9 cellular contexts compared by ENCODE assay signal in genomic region chr3:12681586-12682371, GRCh38. TPM values are rescaled to one million over a fixed set of nuclear protein-coding genes. Genes with fewer than 3 reads are reported as not detected.
DNase-seq lines count a peak whose midpoint lies in the region; ATAC-seq, FAIRE-seq and TF ChIP-seq lines count a peak whose summit lies in the region.
"Had no signal": no experiment of that assay in that cellular context is flagged by ENCODE, and none has a peak within 500 bp of the region (broad histone marks: within the 10 kb centered on the region; RNA-seq: fewer than 3 reads in every experiment).

No MANE protein-coding gene starts in this region.

- no peak; a peak in 1 of 4 replicates for TF ChIP-seq RAD21 in H1 (IDR thresholded peaks at IDR 0.05 in 1 of 2, conservative IDR thresholded peaks at IDR 0.05 in 1 of 2; ENCODE audit: low read depth in 2 of 2, low read length in 2 of 2)

- ATAC-seq in HG03469 (IDR thresholded peaks at IDR 0.05; ENCODE audit: unreplicated experiment), result no peak
- no peak for ATAC-seq in HG02588 (IDR thresholded peaks at IDR 0.05; ENCODE audit: unreplicated experiment)
- ATAC-seq: activated CD8-positive, alpha-beta T cell treated with anti-CD3 and anti-CD28 coated beads, Interleukin-2, amount 10 ng/mL, durations not matched to agents 7 days and 5 days had no signal

- H3K23me2 ChIP-seq in H1 (ENCODE audit: low read depth, low read length), result no peaks in the 10 kb centered on the region

- H3K23ac ChIP-seq in H1 (ENCODE audit: insufficient read length), result no peak overlapping the region

- TF ChIP-seq CTCF in AG09319 (IDR thresholded peaks at IDR 0.05; ENCODE audit: low read depth, low read length), result no peak
- TF ChIP-seq CTCF in H1 (IDR thresholded peaks at IDR 0.05; ENCODE audit: control extremely low read depth in 1 of 3, insufficient read depth in 1 of 3, low read depth in 1 of 3, low read length in 3 of 3), result no peak

- H3K4ac ChIP-seq in H1 (replicated peaks; ENCODE audit: insufficient read length, low read depth, low read length), result no peak overlapping the region

- no peak overlapping the region for H4K5ac ChIP-seq in H1 (ENCODE audit: insufficient read length, low read depth, low read length)

- H4K20me1 ChIP-seq in H1 (replicated peaks in 1 of 2; ENCODE audit: control insufficient read depth in 1 of 2, insufficient read depth in 2 of 2, low read length in 2 of 2), result no peaks in the 10 kb centered on the region

- H3K79me1 ChIP-seq in H1 (ENCODE audit: low read depth, low read length), result no peaks in the 10 kb centered on the region

- no peak overlapping the region for H2AK5ac ChIP-seq in H1 (ENCODE audit: low read depth, low read length)

- H3K36me3 ChIP-seq in H1 (ENCODE audit: control insufficient read depth in 2 of 4, insufficient read depth in 4 of 4, low read length in 3 of 4) (no peaks in the 10 kb centered on the region), muscle layer of duodenum (ENCODE audit: control insufficient read depth in 1 of 2, insufficient read depth in 2 of 2, low read length in 2 of 2) (no peaks in the 10 kb centered on the region)

- no peak for TF ChIP-seq EP300 in H1 (IDR thresholded peaks at IDR 0.05; ENCODE audit: borderline replicate concordance in 1 of 2, low read depth in 2 of 2, low read length in 2 of 2)

- H3K14ac ChIP-seq in H1 (ENCODE audit: insufficient read length), result no peak overlapping the region

- H3K9me3 ChIP-seq in H1 (ENCODE audit: insufficient read depth in 2 of 2, low read depth in 1 of 2, low read length in 1 of 2), result no peaks in the 10 kb centered on the region; a peak in 1 of 4 replicates
- H3K9me3 ChIP-seq in muscle layer of duodenum (ENCODE audit: control insufficient read depth in 1 of 2, low read length in 2 of 2), result no peaks in the 10 kb centered on the region

- CTCF ChIA-PET in H1 (lab: Charles Lee; ENCODE audit: partially characterized antibody), result interaction anchor here (0.7 to 1.7 kb wide), 5 partner anchors 11 to 187 kb away, joined by 3 to 5 read pairs (median 3); no protein-coding TSS in a partner anchor

- no peaks in the 10 kb centered on the region for H3K27me3 ChIP-seq in H1 (replicated peaks in 1 of 4; ENCODE audit: control insufficient read depth in 3 of 4, extremely low read depth in 1 of 4, insufficient read depth in 3 of 4, low read length in 3 of 4)
- no peaks in the 10 kb centered on the region for H3K27me3 ChIP-seq in muscle layer of duodenum (ENCODE audit: low read depth, low read length)

- no peak overlapping the region for H3K9ac ChIP-seq in H1 (replicated peaks in 1 of 4; ENCODE audit: extremely low read depth in 1 of 4, low read depth in 3 of 4, low read length in 3 of 4)

- no peak overlapping the region for H2BK15ac ChIP-seq in H1 (ENCODE audit: low read length)

- no peak overlapping the region for H3K18ac ChIP-seq in H1 (ENCODE audit: extremely low read depth, low read length)

- no peak overlapping the region for H2BK5ac ChIP-seq in H1 (ENCODE audit: low read depth, low read length)

- H2AFZ ChIP-seq in H1 (ENCODE audit: low read length), result peak overlapping the region; percentile 3; the same call in 1 of the 2 replicates

- no peak overlapping the region for H4K91ac ChIP-seq in H1 (replicated peaks; ENCODE audit: insufficient read length, low read length)

- H3K27ac ChIP-seq in H1 (ENCODE audit: low read depth, low read length), result no peak overlapping the region
- peak overlapping the region; percentile 11 for H3K27ac ChIP-seq in muscle layer of duodenum (ENCODE audit: low read length)

- no peak overlapping the region for H3K4me3 ChIP-seq in H1 (ENCODE audit: extremely low read depth in 1 of 4, insufficient read depth in 2 of 4, low read depth in 3 of 4, low read length in 4 of 4)
- H3K4me3 ChIP-seq in muscle layer of duodenum (ENCODE audit: low read depth in 1 of 2, low read length in 2 of 2), result no peak overlapping the region

- no peak for TF ChIP-seq POLR2A in H1 (IDR thresholded peaks at IDR 0.05; ENCODE audit: control extremely low read depth in 1 of 2, low read depth in 2 of 2, low read length in 2 of 2)

- no peaks in the 10 kb centered on the region for H3K79me2 ChIP-seq in H1 (ENCODE audit: control insufficient read depth in 1 of 2, insufficient read depth in 2 of 2, low read length in 2 of 2)

- DNase-seq in AG09319 (ENCODE audit: extremely low read depth, low read depth), result peak; percentile 49
- peak; percentile 98 for DNase-seq in MV-4-11 (lab: John Stamatoyannopoulos, UW)
- DNase-seq in H1 (ENCODE audit: low read depth in 1 of 2, low spot score in 2 of 2), result no peak
- no peak for DNase-seq in posterior vena cava (ENCODE audit: low spot score)
- no peak for DNase-seq in 8988T
- DNase-seq: activated CD8-positive, alpha-beta T cell treated with anti-CD3 and anti-CD28 coated beads, Interleukin-2, amount 10 ng/mL, durations not matched to agents 7 days and 5 days had no signal

- WGBS in H1 (ENCODE audit: extremely low coverage in 1 of 2, insufficient coverage in 1 of 2, insufficient read length in 1 of 2, insufficient replicate concordance in 2 of 2, low coverage in 1 of 2, low lambda C conversion rate in 2 of 2, missing lambda C conversion rate in 1 of 2), 2 experiments, result 89% methylated on average over 2 of the region's 2 CpGs; no CpG with 5 or more reads in 1 of the 2 experiments

- H3K4me2 ChIP-seq in H1 (ENCODE audit: insufficient read depth in 1 of 2, low read depth in 2 of 2, low read length in 2 of 2), result no peak overlapping the region

- no peak overlapping the region for H3K56ac ChIP-seq in H1 (replicated peaks; ENCODE audit: insufficient read length, low read depth, low read length)

- no peak for FAIRE-seq in H1 (lab: Jason Lieb, UNC)

- POLR2A ChIA-PET in H1 (lab: Charles Lee; ENCODE audit: partially characterized antibody), result interaction anchor here (1.7 kb wide), 1 partner anchor 18 kb away, joined by 7 read pairs; the partner anchor contains the start of gene RAF1

- no peak overlapping the region for H2BK120ac ChIP-seq in H1 (replicated peaks; ENCODE audit: low read depth, low read length)

- H2BK12ac ChIP-seq in H1 (ENCODE audit: low read depth, low read length), result no peak overlapping the region

- H4K8ac ChIP-seq in H1 (ENCODE audit: extremely low read depth, insufficient read depth, low read length), result no peak overlapping the region

- intact Hi-C loops in posterior vena cava (cut with DNase I), result no loop called here

- H2BK20ac ChIP-seq in H1 (ENCODE audit: low read length), result no peak overlapping the region

- peaks cover 0 to 3% (median 0%) of the 10 kb centered on the region in 4 experiments; a peak in 1 of 7 replicates for H3K4me1 ChIP-seq in H1 (replicated peaks in 1 of 4; ENCODE audit: control insufficient read depth in 3 of 4, insufficient read depth in 4 of 4, low read length in 3 of 4)
- no peaks in the 10 kb centered on the region for H3K4me1 ChIP-seq in muscle layer of duodenum (ENCODE audit: control insufficient read depth in 1 of 2, insufficient read depth in 2 of 2, low read length in 2 of 2)

TF ChIP-seq in H1, 55 proteins besides CTCF, POLR2A, EP300 and RAD21:
- TF ChIP-seq SRF (IDR thresholded peaks at IDR 0.05; ENCODE audit: low read depth, low read length) (no peak), JUND (IDR thresholded peaks at IDR 0.05; ENCODE audit: low read length) (no peak), CREB1 (IDR thresholded peaks at IDR 0.05) (no peak), TAF7 (optimal IDR thresholded peaks at IDR 0.05; ENCODE audit: borderline replicate concordance, low read depth, low read length) (no peak), SIRT6 (IDR thresholded peaks at IDR 0.05; ENCODE audit: low read length) (no peak), RXRA (IDR thresholded peaks at IDR 0.05; ENCODE audit: insufficient read depth, low read depth, low read length) (no peak), MAX (IDR thresholded peaks at IDR 0.05) (no peak), CBX5 (IDR thresholded peaks at IDR 0.05; ENCODE audit: low read depth, low read length) (no peak), TAF1 (IDR thresholded peaks at IDR 0.05; ENCODE audit: low read depth, low read length) (no peak), CHD2 (IDR thresholded peaks at IDR 0.05; ENCODE audit: low read length) (no peak), NRF1 (IDR thresholded peaks at IDR 0.05; ENCODE audit: low read depth, low read length) (no peak), RNF2 (IDR thresholded peaks at IDR 0.05; ENCODE audit: borderline replicate concordance, low read depth, low read length, missing control alignments, poor library complexity, severe bottlenecking) (no peak), BACH1 (IDR thresholded peaks at IDR 0.05; ENCODE audit: low read length) (no peak), HDAC2 (IDR thresholded peaks at IDR 0.05; ENCODE audit: borderline replicate concordance in 1 of 2, low read depth in 2 of 2, low read length in 2 of 2) (no peak)

RNA-seq across cellular contexts. Expression of gene RAF1, which starts 17.9 kb away (rescaled TPM):
- total RNA-seq in H1 (2021; fragmentation: NEBNext Ultra II Directional; extraction: Animal tissue kit (Norgen Biotek cat#: 25700)), result 96.7 and 103 TPM in 2 replicates
- 97.5 and 118 TPM in 2 replicates for polyA plus RNA-seq in H1 (2011; rRNA removed)
- 107 TPM for polyA plus RNA-seq in H1 (2011; cell fraction: cytosol; rRNA removed)
- polyA plus RNA-seq in H1 (2011; cell fraction: nucleus; rRNA removed), result 106 TPM
- polyA plus RNA-seq in H1 (2012, experiment 1 of 2), result 84.9 to 99.8 TPM (median 87.2 TPM) in 4 replicates
- polyA plus RNA-seq in H1 (2012, experiment 2 of 2), result 26.2 TPM
- 63.6 TPM for polyA plus RNA-seq in H1 (2013, experiment 1 of 2)
- 64.8 TPM for polyA plus RNA-seq in H1 (2013, experiment 2 of 2)
- polyA minus RNA-seq in H1 (2011; rRNA and poly(A)+ RNA removed), result 245 and 262 TPM in 2 replicates
- polyA minus RNA-seq in H1 (2011; cell fraction: cytosol; rRNA and poly(A)+ RNA removed), result 79.9 TPM
- polyA minus RNA-seq in H1 (2011; cell fraction: nucleus; rRNA and poly(A)+ RNA removed), result 130 TPM
- 10 to 100 TPM; 73.9 to 85.4 TPM for total RNA-seq in posterior vena cava

Comparison
In these comparisons a context has a peak if more than half of its experiments do, and no peak if none do; other contexts are left out.
1. DNase-seq: peak in AG09319 (single experiment) and MV-4-11 (single experiment); none in H1 (0 of 2), posterior vena cava (single experiment) and 8988T (single experiment).